In genomic region chr1:17094664-17095063, GRCh38 we compare ENCODE assay signal across 19 cellular contexts. TPM values are rescaled to one million over a fixed set of nuclear protein-coding genes. Genes with fewer than 3 reads are reported as not detected.
DNase-seq lines count a peak whose midpoint lies in the region; ATAC-seq and TF ChIP-seq lines count a peak whose summit lies in the region.
"Had no signal": no experiment of that assay in that cellular context is flagged by ENCODE, and none has a peak within 500 bp of the region (broad histone marks: within the 10 kb centered on the region; RNA-seq: fewer than 3 reads in every experiment).

No MANE protein-coding gene starts in this region.

- H3K36me3 ChIP-seq in IMR-90 (ENCODE audit: control insufficient read depth, insufficient read depth, low read length) (no peaks in the 10 kb centered on the region), mesenchymal stem cell (ENCODE audit: control insufficient read depth in 1 of 2, insufficient read depth in 2 of 2, low read depth in 1 of 2, low read length in 2 of 2) (peaks cover 0 to 82% of the 10 kb centered on the region in 2 experiments), Caco-2 (ENCODE audit: control insufficient read depth, insufficient read depth, low read length) (no peaks in the 10 kb centered on the region)
- H3K36me3 ChIP-seq: uterus had no signal

- H3K9me1 ChIP-seq in IMR-90 (ENCODE audit: insufficient read depth, low read length): no peaks in the 10 kb centered on the region

- H4K91ac ChIP-seq in IMR-90 (ENCODE audit: insufficient read depth, low read depth, low read length) (no peak overlapping the region), mesenchymal stem cell (ENCODE audit: low read length) (no peak overlapping the region)

- H3K14ac ChIP-seq in IMR-90 (replicated peaks; ENCODE audit: low read depth, low read length) (no peak overlapping the region), mesenchymal stem cell (ENCODE audit: low read length in 2 of 2) (no peak overlapping the region)

- H3K27ac Mint-ChIP-seq in Caco-2 (ENCODE audit: unreplicated experiment): no peak overlapping the region
- H3K27ac Mint-ChIP-seq: activated naive CD4-positive, alpha-beta T cell treated with anti-CD3 and anti-CD28 coated beads, Interleukin-2, amount 10 ng/mL, durations not matched to agents 7 days and 5 days; stimulated activated naive CD8-positive, alpha-beta T cell treated with anti-CD3 and anti-CD28 coated beads, Interleukin-15, Interleukin-2, amounts not matched to agents 100 ng/mL and 50 ng/mL, for 24 hours had no signal

- H3K18ac ChIP-seq in IMR-90 (ENCODE audit: low read depth, low read length) (no peak overlapping the region), mesenchymal stem cell (ENCODE audit: low read depth in 1 of 2, low read length in 2 of 2) (no peak overlapping the region)

- 40% methylated on average over 2 of the region's 5 CpGs; no CpG with 5 or more reads in 1 of the 2 experiments for WGBS in IMR-90 (ENCODE audit: extremely low coverage in 2 of 2, insufficient read length in 1 of 2), 2 experiments
- 52% methylated on average over 4 of the region's 5 CpGs for WGBS in mesenchymal stem cell

- H3K27ac ChIP-seq in IMR-90 (ENCODE audit: insufficient read depth, low read length): no peak overlapping the region
- H3K27ac ChIP-seq in mesenchymal stem cell (ENCODE audit: low read length, poor library complexity, severe bottlenecking): peak overlapping the region; percentile 6
- H3K27ac ChIP-seq: HL-60, uterus had no signal

- H2BK20ac ChIP-seq in IMR-90 (ENCODE audit: low read depth, low read length): no peak overlapping the region

- no peak overlapping the region for H3K4me2 ChIP-seq in IMR-90 (ENCODE audit: low read depth, low read length)
- no peak overlapping the region for H3K4me2 ChIP-seq in mesenchymal stem cell (ENCODE audit: low read length, poor library complexity, severe bottlenecking)

- ATAC-seq in GM21529 (IDR thresholded peaks at IDR 0.05; ENCODE audit: unreplicated experiment): peak; percentile 87
- ATAC-seq in IMR-90 (ENCODE audit: low read depth): peak; percentile 72
- no peak for ATAC-seq in HG02973 (IDR thresholded peaks at IDR 0.05; ENCODE audit: unreplicated experiment)
- ATAC-seq: left lobe of liver had no signal

- no peaks in the 10 kb centered on the region for H3K9me3 Mint-ChIP-seq in Caco-2 (ENCODE audit: unreplicated experiment)
- H3K9me3 Mint-ChIP-seq: activated naive CD4-positive, alpha-beta T cell treated with anti-CD3 and anti-CD28 coated beads, Interleukin-2, amount 10 ng/mL, durations not matched to agents 7 days and 5 days; stimulated activated naive CD8-positive, alpha-beta T cell treated with anti-CD3 and anti-CD28 coated beads, Interleukin-15, Interleukin-2, amounts not matched to agents 100 ng/mL and 50 ng/mL, for 24 hours had no signal

- POLR2A ChIA-PET in GM10248 (lab: Yijun Ruan, JAX) (no interaction called here), IMR-90 (lab: Charles Lee; ENCODE audit: unreplicated experiment) (no interaction called here), Caco-2 (lab: Charles Lee) (no interaction called here)

- peak; percentile 62 for DNase-seq in GM10248 (ENCODE audit: extremely low spot score)
- DNase-seq in IMR-90: peak; percentile 34
- DNase-seq in mesenchymal stem cell: peak; percentile 19
- DNase-seq in NCI-H2171 treated with DMSO at 0.1 percent for 48 hours (lab: John Stamatoyannopoulos, UW): no peak
- no peak for DNase-seq in NCI-H69 (lab: John Stamatoyannopoulos, UW)
- DNase-seq in Caco-2: no peak
- DNase-seq: activated CD4-positive, CD25-positive, alpha-beta regulatory T cell treated with anti-CD3 and anti-CD28 coated beads, Interleukin-2, amount 50 U/mL, for 72 hours; activated naive CD4-positive, alpha-beta T cell treated with anti-CD3 and anti-CD28 coated beads, Interleukin-2, amount 10 ng/mL, durations not matched to agents 7 days and 5 days; KG1; NCI-H1092 treated with DMSO at 0.1 percent for 48 hours; SIG-M5; T-helper 2 cell; uterus had no signal

- BruUV-seq in IMR-90 (replicated peaks; lab: Mats Ljungman, UMichigan) (no TSS peak), Caco-2 (replicated peaks; lab: Mats Ljungman, UMichigan) (no TSS peak)

- H3K27me3 ChIP-seq in IMR-90 (ENCODE audit: control insufficient read depth, insufficient read depth, low read length) (peaks cover 49% of the 10 kb centered on the region), mesenchymal stem cell (ENCODE audit: control insufficient read depth in 1 of 2, insufficient read depth in 1 of 2, low read length in 2 of 2) (peaks cover 0 to 69% of the 10 kb centered on the region in 2 experiments), Caco-2 (replicated peaks; ENCODE audit: control insufficient read depth, insufficient read depth, low read length) (no peaks in the 10 kb centered on the region)
- H3K27me3 ChIP-seq: uterus had no signal

- H3K9me3 ChIP-seq in IMR-90 (ENCODE audit: control insufficient read depth, insufficient read depth, low read length) (no peaks in the 10 kb centered on the region), mesenchymal stem cell (ENCODE audit: control insufficient read depth, low read length) (no peaks in the 10 kb centered on the region), Caco-2 (no peaks in the 10 kb centered on the region)
- H3K9me3 ChIP-seq: uterus had no signal

- H3K56ac ChIP-seq in IMR-90 (ENCODE audit: extremely low read depth, insufficient read depth, low read length): no peak overlapping the region

- CTCF ChIA-PET in GM10248 (lab: Yijun Ruan, JAX): no interaction called here
- CTCF ChIA-PET in IMR-90 (lab: Yijun Ruan, JAX): interaction anchor here (0.7 kb wide), 1 partner anchor 400 kb away, joined by 3 read pairs; no protein-coding TSS in a partner anchor
- CTCF ChIA-PET in Caco-2 (lab: Charles Lee): no interaction called here

- no peak overlapping the region for H2AK9ac ChIP-seq in IMR-90 (replicated peaks; ENCODE audit: low read depth, low read length, poor library complexity)

- H3K4me1 ChIP-seq in IMR-90 (ENCODE audit: control insufficient read depth, insufficient read depth, low read length) (no peaks in the 10 kb centered on the region; the same call in 1 of the 2 replicates), mesenchymal stem cell (ENCODE audit: control insufficient read depth, insufficient read depth, low read depth, low read length) (peaks cover 36% of the 10 kb centered on the region), Caco-2 (peaks cover 15% of the 10 kb centered on the region)
- H3K4me1 ChIP-seq: uterus had no signal

- H3K9ac ChIP-seq in IMR-90 (ENCODE audit: low read depth, low read length) (no peak overlapping the region), mesenchymal stem cell (ENCODE audit: low read length) (no peak overlapping the region)

- no peak overlapping the region for H4K8ac ChIP-seq in IMR-90 (ENCODE audit: low read depth in 2 of 2, low read length in 2 of 2)
- H4K8ac ChIP-seq in mesenchymal stem cell (ENCODE audit: low read length): no peak overlapping the region

- in situ Hi-C loops in IMR-90 (cut with MboI; ENCODE audit: low sequenced_read_pairs): no loop called here

- TF ChIP-seq CTCF in GM10248 (IDR thresholded peaks at IDR 0.05; ENCODE audit: control extremely low read depth, extremely low read depth, low read depth, missing control alignments) (no peak), IMR-90 (conservative IDR thresholded peaks at IDR 0.05; ENCODE audit: low read depth, low read length) (no peak), Caco-2 (IDR thresholded peaks at IDR 0.05; ENCODE audit: insufficient read depth in 1 of 2, low read depth in 1 of 2, low read length in 1 of 2, severe bottlenecking in 1 of 2, unreplicated experiment in 1 of 2) (no peak)

- intact Hi-C loops in IMR-90 (cut with micrococcal nuclease) (no loop called here), Caco-2 (cut with micrococcal nuclease; ENCODE audit: unreplicated experiment) (no loop called here)

- no peaks in the 10 kb centered on the region for H3K27me3 Mint-ChIP-seq in Caco-2 (ENCODE audit: insufficient read depth, unreplicated experiment)
- H3K27me3 Mint-ChIP-seq: stimulated activated naive CD8-positive, alpha-beta T cell treated with anti-CD3 and anti-CD28 coated beads, Interleukin-15, Interleukin-2, amounts not matched to agents 100 ng/mL and 50 ng/mL, for 24 hours had no signal

- no peak overlapping the region for H3K23ac ChIP-seq in IMR-90 (ENCODE audit: low read depth, low read length)
- H3K23ac ChIP-seq in mesenchymal stem cell (ENCODE audit: low read length in 2 of 2): no peak overlapping the region

- no peak overlapping the region for H3K4me3 ChIP-seq in IMR-90 (ENCODE audit: insufficient read depth, low read depth, low read length)
- no peak overlapping the region for H3K4me3 ChIP-seq in mesenchymal stem cell (ENCODE audit: insufficient read depth in 1 of 2, low read depth in 1 of 2, low read length in 2 of 2)
- no peak overlapping the region for H3K4me3 ChIP-seq in Caco-2 (ENCODE audit: low read depth, low read length)
- H3K4me3 ChIP-seq: uterus had no signal

- no peak for TF ChIP-seq RAD21 in IMR-90 (IDR thresholded peaks at IDR 0.05; ENCODE audit: low read length)

- no peak overlapping the region for H3K4me3 Mint-ChIP-seq in Caco-2 (ENCODE audit: unreplicated experiment)
- H3K4me3 Mint-ChIP-seq: activated naive CD4-positive, alpha-beta T cell treated with anti-CD3 and anti-CD28 coated beads, Interleukin-2, amount 10 ng/mL, durations not matched to agents 7 days and 5 days; stimulated activated naive CD8-positive, alpha-beta T cell treated with anti-CD3 and anti-CD28 coated beads, Interleukin-15, Interleukin-2, amounts not matched to agents 100 ng/mL and 50 ng/mL, for 24 hours had no signal

- H4K20me1 ChIP-seq in IMR-90 (ENCODE audit: insufficient read depth, low read length): no peaks in the 10 kb centered on the region

- H2AK5ac ChIP-seq in IMR-90 (ENCODE audit: low read depth, low read length) (no peak overlapping the region), mesenchymal stem cell (ENCODE audit: low read length, severe bottlenecking) (no peak overlapping the region)

- H3K36me3 Mint-ChIP-seq in Caco-2 (ENCODE audit: insufficient read depth, unreplicated experiment): no peaks in the 10 kb centered on the region
- H3K36me3 Mint-ChIP-seq: activated naive CD4-positive, alpha-beta T cell treated with anti-CD3 and anti-CD28 coated beads, Interleukin-2, amount 10 ng/mL, durations not matched to agents 7 days and 5 days had no signal

- H2BK5ac ChIP-seq in IMR-90 (ENCODE audit: low read depth, low read length, poor library complexity, severe bottlenecking): no peak overlapping the region
- no peak overlapping the region for H2BK5ac ChIP-seq in mesenchymal stem cell (ENCODE audit: low read depth, low read length, poor library complexity, severe bottlenecking)

- no peak for TF ChIP-seq POLR2A in IMR-90 (IDR thresholded peaks at IDR 0.05; ENCODE audit: low read depth, low read length)

- no peak overlapping the region for H3K4ac ChIP-seq in IMR-90 (ENCODE audit: low read depth, low read length)
- H3K4ac ChIP-seq in mesenchymal stem cell (ENCODE audit: low read depth in 1 of 2, low read length in 2 of 2): no peak overlapping the region

- dilution Hi-C loops in IMR-90 (cut with HindIII; ENCODE audit: low sequenced_read_pairs, unreplicated experiment): no loop called here

- H2BK15ac ChIP-seq in IMR-90 (ENCODE audit: low read depth, low read length) (no peak overlapping the region), mesenchymal stem cell (ENCODE audit: low read depth, poor library complexity, severe bottlenecking) (no peak overlapping the region)

- no peak overlapping the region for H2BK12ac ChIP-seq in mesenchymal stem cell (ENCODE audit: low read length in 2 of 2)

- H3K4me1 Mint-ChIP-seq in Caco-2 (ENCODE audit: low read depth, unreplicated experiment): peaks cover 7% of the 10 kb centered on the region
- H3K4me1 Mint-ChIP-seq: activated naive CD4-positive, alpha-beta T cell treated with anti-CD3 and anti-CD28 coated beads, Interleukin-2, amount 10 ng/mL, durations not matched to agents 7 days and 5 days had no signal

- no peak overlapping the region for H2BK120ac ChIP-seq in IMR-90 (ENCODE audit: low read depth, low read length)
- no peak overlapping the region for H2BK120ac ChIP-seq in mesenchymal stem cell (ENCODE audit: low read depth, low read length)

- H2AFZ ChIP-seq in IMR-90 (replicated peaks; ENCODE audit: low read length, poor library complexity): no peak overlapping the region
- no peak overlapping the region for H2AFZ ChIP-seq in mesenchymal stem cell (ENCODE audit: low read depth, low read length)

- H3K79me1 ChIP-seq in IMR-90 (ENCODE audit: low read depth in 1 of 2, low read length in 2 of 2) (no peaks in the 10 kb centered on the region), mesenchymal stem cell (replicated peaks; ENCODE audit: low read length, poor library complexity, severe bottlenecking) (no peaks in the 10 kb centered on the region)

- no peak overlapping the region for H4K5ac ChIP-seq in IMR-90 (ENCODE audit: low read depth, low read length)

RNA-seq across cellular contexts. Expression of gene PADI2, which starts 24.6 kb away (rescaled TPM):
- total RNA-seq in IMR-90 (2012; rRNA removed): not detected in 2 replicates
- not detected in 2 replicates for polyA plus RNA-seq in IMR-90 (2012; rRNA removed)
- polyA plus RNA-seq in IMR-90 (2012; cell fraction: cytosol; rRNA removed): not detected in 2 replicates
- polyA plus RNA-seq in IMR-90 (2012; cell fraction: nucleus; rRNA removed; ENCODE audit: low replicate concordance): not detected in 2 replicates
- polyA plus RNA-seq in mesenchymal stem cell (2013, experiment 1 of 2): 0.04 TPM
- polyA plus RNA-seq in mesenchymal stem cell (2013, experiment 2 of 2): 0.03 TPM
- 0.73 and 0.84 TPM in 2 replicates for total RNA-seq in Caco-2 (2022)
- polyA plus RNA-seq: AG04450 had no signal

RNA-seq across cellular contexts. Expression of gene SDHB, which starts 40.8 kb away (rescaled TPM):
- total RNA-seq in IMR-90 (2012; rRNA removed) (143 and 206 TPM in 2 replicates), Caco-2 (2022) (85.1 and 91.5 TPM in 2 replicates)
- 122 and 125 TPM in 2 replicates for polyA plus RNA-seq in IMR-90 (2012; rRNA removed)
- polyA plus RNA-seq in IMR-90 (2012; cell fraction: cytosol; rRNA removed): 81.1 and 183 TPM in 2 replicates
- 21.4 and 51.0 TPM in 2 replicates for polyA plus RNA-seq in IMR-90 (2012; cell fraction: nucleus; rRNA removed; ENCODE audit: low replicate concordance)
- 106 TPM for polyA plus RNA-seq in mesenchymal stem cell (2013, experiment 1 of 2)
- polyA plus RNA-seq in mesenchymal stem cell (2013, experiment 2 of 2): 107 TPM

Comparison
In these comparisons a context has a peak if more than half of its experiments do, and no peak if none do; other contexts are left out.
1. DNase-seq: peak in GM10248 (single experiment), IMR-90 (single experiment) and mesenchymal stem cell (single experiment); none in NCI-H2171 treated with DMSO at 0.1 percent for 48 hours (single experiment), NCI-H69 (single experiment) and Caco-2 (0 of 2).